In genomic region chr3:33089515-33089914, GRCh38 we compare ENCODE assay signal across 11 cellular contexts. TPM values are rescaled to one million over a fixed set of nuclear protein-coding genes. Genes with fewer than 3 reads are reported as not detected.
A peak's percentile ranks its signal among the peaks of the same experiment; 100 is the strongest.
DNase-seq lines count a peak whose midpoint lies in the region; ATAC-seq, FAIRE-seq and TF ChIP-seq lines count a peak whose summit lies in the region.
"Had no signal": no experiment of that assay in that cellular context is flagged by ENCODE, and none has a peak within 500 bp of the region (broad histone marks: within the 10 kb centered on the region; RNA-seq: fewer than 3 reads in every experiment).

No MANE protein-coding gene starts in this region.

- no peak overlapping the region for H3K4me2 ChIP-seq in A549

- POLR2A ChIA-PET in A549 (lab: Yijun Ruan, JAX): no interaction called here

- TF ChIP-seq EP300 in A549 (IDR thresholded peaks at IDR 0.05): no peak

- TF ChIP-seq POLR2A in A549 (IDR thresholded peaks at IDR 0.05; ENCODE audit: low read length): no peak

- TF ChIP-seq CTCF in A549 (IDR thresholded peaks at IDR 0.05) (no peak), ascending aorta (IDR thresholded peaks at IDR 0.05) (no peak), brain microvascular endothelial cell (IDR thresholded peaks at IDR 0.05; ENCODE audit: low read depth, low read length, missing control alignments) (no peak)

- CTCF ChIA-PET in A549 (lab: Yijun Ruan, JAX): interaction anchor here (0.7 to 3.9 kb wide), 2 partner anchors 15 to 524 kb away, joined by 3 to 25 read pairs; no protein-coding TSS in a partner anchor

- H3K9me3 ChIP-seq in A549 (no peaks in the 10 kb centered on the region; the same call in 2 of the 3 replicates), ascending aorta (no peaks in the 10 kb centered on the region)

- peak; percentile 18 for FAIRE-seq in A549 (lab: Jason Lieb, UNC)

- H3K4me3 ChIP-seq in A549 (no peak overlapping the region), ascending aorta (no peak overlapping the region), brain microvascular endothelial cell (ENCODE audit: low read depth, low read length) (no peak overlapping the region)

- intact Hi-C loops in ascending aorta (cut with DNase I): no loop called here

- H3K4me1 ChIP-seq in A549 (no peaks in the 10 kb centered on the region), ascending aorta (no peaks in the 10 kb centered on the region)

- peaks cover 10 to 17% of the 10 kb centered on the region in 2 donors for H3K36me3 ChIP-seq in ascending aorta
- H3K36me3 ChIP-seq in brain microvascular endothelial cell (replicated peaks): peaks cover 20% of the 10 kb centered on the region

- H3K27ac ChIP-seq in A549: no peak overlapping the region
- H3K27ac ChIP-seq in ascending aorta: no peak overlapping the region
- H3K27ac ChIP-seq in brain microvascular endothelial cell: no peak overlapping the region
- H3K27ac ChIP-seq: HL-60, parathyroid adenoma had no signal

- ATAC-seq in A549 (no peak), GM19025 (IDR thresholded peaks at IDR 0.05; ENCODE audit: low read depth, unreplicated experiment) (peak; percentile 85), HG02973 (IDR thresholded peaks at IDR 0.05; ENCODE audit: unreplicated experiment) (peak; percentile 82)

- DNase-seq in A549 (ENCODE audit: low read depth in 1 of 2, low spot score in 1 of 2) (no peak), NOMO-1 treated with DMSO at 0.1 percent for 48 hours (lab: John Stamatoyannopoulos, UW; ENCODE audit: unreplicated experiment) (peak; percentile 89), ascending aorta (ENCODE audit: low spot score in 2 of 2) (no peak), brain microvascular endothelial cell (no peak), NCI-H774 (lab: John Stamatoyannopoulos, UW) (no peak), NCI-H187 (lab: John Stamatoyannopoulos, UW) (no peak)
- DNase-seq: aorta had no signal

- TF ChIP-seq RAD21 in A549 (conservative IDR thresholded peaks at IDR 0.05 in 1 of 2, IDR thresholded peaks at IDR 0.05 in 1 of 2): no peak

- 95% methylated on average over 3 of the region's 3 CpGs for WGBS in A549 (ENCODE audit: missing lambda C conversion rate)

- H3K27me3 ChIP-seq in ascending aorta (no peaks in the 10 kb centered on the region), brain microvascular endothelial cell (replicated peaks) (no peaks in the 10 kb centered on the region)

- in situ Hi-C loops in brain microvascular endothelial cell (cut with HindIII; ENCODE audit: low pct_ligation_motif_present, low sequenced_read_pairs): no loop called here

TF ChIP-seq in A549, 52 proteins besides CTCF, POLR2A, EP300 and RAD21:
- TF ChIP-seq SREBF2 (IDR thresholded peaks at IDR 0.05) (no peak), PBX3 (IDR thresholded peaks at IDR 0.05) (no peak), ZFP36 (IDR thresholded peaks at IDR 0.05; ENCODE audit: borderline replicate concordance, partially characterized antibody) (no peak), PHF8 (IDR thresholded peaks at IDR 0.05; ENCODE audit: borderline replicate concordance, low read depth) (no peak)

RNA-seq across cellular contexts. Expression of gene GLB1, which starts 7.4 kb away (rescaled TPM):
- polyA plus RNA-seq in A549 (2011; rRNA removed) (90.4 and 101 TPM in 2 replicates), A549 (2017; fragmentation: RNase III; extraction: RNeasy Plus Mini Kit Qiagen cat#74134 plus additional on column Dnase treatment) (44.3 to 53.3 TPM (median 51.7 TPM) in 3 replicates)
- polyA plus RNA-seq in A549 (2012; cell fraction: cytosol; rRNA removed): 33.7 and 43.9 TPM in 2 replicates
- polyA plus RNA-seq in A549 (2012; cell fraction: nucleus; rRNA removed): 64.9 and 83.8 TPM in 2 replicates
- 71.1 and 74.4 TPM in 2 replicates for polyA minus RNA-seq in A549 (2011; rRNA and poly(A)+ RNA removed)
- total RNA-seq in ascending aorta: 39.7 TPM

RNA-seq across cellular contexts. Expression of gene TMPPE, which starts 7.4 kb away (rescaled TPM):
- polyA plus RNA-seq in A549 (2011; rRNA removed): 2.4 and 2.5 TPM in 2 replicates
- 1.4 and 1.6 TPM in 2 replicates for polyA plus RNA-seq in A549 (2012; cell fraction: cytosol; rRNA removed)
- polyA plus RNA-seq in A549 (2012; cell fraction: nucleus; rRNA removed): 2.2 and 2.9 TPM in 2 replicates
- 1.0 to 1.3 TPM (median 1.1 TPM) in 3 replicates for polyA plus RNA-seq in A549 (2017; fragmentation: RNase III; extraction: RNeasy Plus Mini Kit Qiagen cat#74134 plus additional on column Dnase treatment)
- polyA minus RNA-seq in A549 (2011; rRNA and poly(A)+ RNA removed): 9.3 and 11.3 TPM in 2 replicates
- 7.3 TPM for total RNA-seq in ascending aorta

RNA-seq across cellular contexts. Expression of gene CRTAP, which starts 24.3 kb away (rescaled TPM):
- polyA plus RNA-seq in A549 (2011; rRNA removed) (355 and 384 TPM in 2 replicates), A549 (2017; fragmentation: RNase III; extraction: RNeasy Plus Mini Kit Qiagen cat#74134 plus additional on column Dnase treatment) (173 to 185 TPM (median 181 TPM) in 3 replicates)
- 141 and 207 TPM in 2 replicates for polyA plus RNA-seq in A549 (2012; cell fraction: cytosol; rRNA removed)
- polyA plus RNA-seq in A549 (2012; cell fraction: nucleus; rRNA removed): 73.1 and 74.0 TPM in 2 replicates
- 135 and 148 TPM in 2 replicates for polyA minus RNA-seq in A549 (2011; rRNA and poly(A)+ RNA removed)
- total RNA-seq in ascending aorta: 300 TPM

Comparison
In these comparisons a context has a peak if more than half of its experiments do, and no peak if none do; other contexts are left out.
1. ATAC-seq: peak in GM19025 (single experiment) and HG02973 (single experiment); none in A549 (0 of 2).